In the genomic region with DNA sequence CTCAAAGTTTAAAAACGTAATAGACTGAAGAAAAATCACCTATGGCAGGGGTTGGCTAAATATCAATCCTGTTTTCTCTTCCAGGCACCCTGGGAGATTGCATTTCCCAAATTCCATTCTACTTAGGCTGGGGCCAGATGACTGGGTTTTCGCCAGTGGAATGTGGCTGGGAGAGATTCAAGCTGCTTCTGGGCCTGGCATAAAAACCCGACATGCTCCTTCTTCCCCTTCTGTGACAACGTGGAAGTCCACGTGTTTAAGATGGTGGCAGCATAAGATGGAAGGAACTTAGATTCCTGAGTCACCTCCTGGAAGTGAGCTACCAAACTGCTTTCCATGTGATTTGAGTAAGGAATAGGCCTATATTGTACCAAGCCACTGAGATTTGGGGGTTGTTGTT, we compare ENCODE assay signal across 12 cellular contexts.
DNase-seq lines count a peak whose midpoint lies in the region; ATAC-seq, FAIRE-seq and TF ChIP-seq lines count a peak whose summit lies in the region.
"Had no signal": no experiment of that assay in that cellular context is flagged by ENCODE, and none has a peak within 500 bp of the region (broad histone marks: within the 10 kb centered on the region; RNA-seq: fewer than 3 reads in every experiment).

No MANE protein-coding gene starts in this region.

- H3K4me3 ChIP-seq in skeletal muscle cell (ENCODE audit: low read depth, low read length): no peak overlapping the region

- DNase-seq in H54 (ENCODE audit: insufficient read length, low spot score) (peak; percentile 84), left cardiac atrium (no peak), skeletal muscle cell (ENCODE audit: low read depth) (peak; percentile 35), DMS114 treated with DMSO at 0.1 percent for 48 hours (lab: John Stamatoyannopoulos, UW; ENCODE audit: unreplicated experiment) (no peak), NCI-H345 treated with DMSO at 0.1 percent for 48 hours (lab: John Stamatoyannopoulos, UW; ENCODE audit: unreplicated experiment) (no peak), NCI-H774 (lab: John Stamatoyannopoulos, UW) (no peak)
- DNase-seq: activated CD4-positive, alpha-beta memory T cell treated with anti-CD3 and anti-CD28 coated beads, Interleukin-2, amount 10 ng/mL, durations not matched to agents 7 days and 5 days; aorta; NCI-H1694 treated with DMSO at 0.1 percent for 48 hours; SIG-M5 had no signal

- intact Hi-C loops in left cardiac atrium (cut with DNase I): no loop called here

- FAIRE-seq in H54 (lab: Jason Lieb, UNC): peak; percentile 79

- ATAC-seq in SK-N-SH treated with all-trans-retinoic acid at 6 μM for 48 hours (peak; percentile 67), left cardiac atrium (peak; percentile 58 to 74), HG02798 (IDR thresholded peaks at IDR 0.05; ENCODE audit: poor library complexity, unreplicated experiment) (no peak)

- no peak for TF ChIP-seq POLR2A in H54 (IDR thresholded peaks at IDR 0.05; ENCODE audit: low read depth, low read length)

TF ChIP-seq in SK-N-SH treated with all-trans-retinoic acid at 6 μM for 48 hours, 23 proteins besides CTCF, POLR2A, EP300 and RAD21:
- TF ChIP-seq GLIS3 (CRISPR knock-in tag; IDR thresholded peaks at IDR 0.05) (no peak), OSR1 (CRISPR knock-in tag; IDR thresholded peaks at IDR 0.05) (no peak), ZNF8 (CRISPR knock-in tag; IDR thresholded peaks at IDR 0.05) (no peak), SNAI2 (CRISPR knock-in tag; IDR thresholded peaks at IDR 0.05) (no peak), RARB (CRISPR knock-in tag; IDR thresholded peaks at IDR 0.05) (no peak), ZFP30 (CRISPR knock-in tag; IDR thresholded peaks at IDR 0.05) (no peak), ZC3H10 (CRISPR knock-in tag; IDR thresholded peaks at IDR 0.05) (no peak), BACH2 (CRISPR knock-in tag; IDR thresholded peaks at IDR 0.05; ENCODE audit: borderline replicate concordance) (no peak), CSDC2 (CRISPR knock-in tag; IDR thresholded peaks at IDR 0.05) (peak; percentile 92), ZNF70 (CRISPR knock-in tag; IDR thresholded peaks at IDR 0.05) (no peak), ZFP3 (CRISPR knock-in tag; IDR thresholded peaks at IDR 0.05) (peak; percentile 68; the same call in 1 of the 2 replicates), ESRRG (CRISPR knock-in tag; IDR thresholded peaks at IDR 0.05) (no peak), ISL1 (CRISPR knock-in tag; IDR thresholded peaks at IDR 0.05) (peak; percentile 56; the same call in 1 of the 2 replicates)
- TF ChIP-seq, protein P1, sequence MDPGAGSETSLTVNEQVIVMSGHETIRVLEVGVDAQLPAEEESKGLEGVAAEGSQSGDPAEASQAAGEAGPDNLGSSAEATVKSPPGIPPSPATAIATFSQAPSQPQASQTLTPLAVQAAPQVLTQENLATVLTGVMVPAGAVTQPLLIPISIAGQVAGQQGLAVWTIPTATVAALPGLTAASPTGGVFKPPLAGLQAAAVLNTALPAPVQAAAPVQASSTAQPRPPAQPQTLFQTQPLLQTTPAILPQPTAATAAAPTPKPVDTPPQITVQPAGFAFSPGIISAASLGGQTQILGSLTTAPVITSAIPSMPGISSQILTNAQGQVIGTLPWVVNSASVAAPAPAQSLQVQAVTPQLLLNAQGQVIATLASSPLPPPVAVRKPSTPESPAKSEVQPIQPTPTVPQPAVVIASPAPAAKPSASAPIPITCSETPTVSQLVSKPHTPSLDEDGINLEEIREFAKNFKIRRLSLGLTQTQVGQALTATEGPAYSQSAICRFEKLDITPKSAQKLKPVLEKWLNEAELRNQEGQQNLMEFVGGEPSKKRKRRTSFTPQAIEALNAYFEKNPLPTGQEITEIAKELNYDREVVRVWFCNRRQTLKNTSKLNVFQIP (CRISPR knock-in tag; IDR thresholded peaks at IDR 0.05; ENCODE audit: borderline replicate concordance, low read depth): no peak
- TF ChIP-seq, protein P2, sequence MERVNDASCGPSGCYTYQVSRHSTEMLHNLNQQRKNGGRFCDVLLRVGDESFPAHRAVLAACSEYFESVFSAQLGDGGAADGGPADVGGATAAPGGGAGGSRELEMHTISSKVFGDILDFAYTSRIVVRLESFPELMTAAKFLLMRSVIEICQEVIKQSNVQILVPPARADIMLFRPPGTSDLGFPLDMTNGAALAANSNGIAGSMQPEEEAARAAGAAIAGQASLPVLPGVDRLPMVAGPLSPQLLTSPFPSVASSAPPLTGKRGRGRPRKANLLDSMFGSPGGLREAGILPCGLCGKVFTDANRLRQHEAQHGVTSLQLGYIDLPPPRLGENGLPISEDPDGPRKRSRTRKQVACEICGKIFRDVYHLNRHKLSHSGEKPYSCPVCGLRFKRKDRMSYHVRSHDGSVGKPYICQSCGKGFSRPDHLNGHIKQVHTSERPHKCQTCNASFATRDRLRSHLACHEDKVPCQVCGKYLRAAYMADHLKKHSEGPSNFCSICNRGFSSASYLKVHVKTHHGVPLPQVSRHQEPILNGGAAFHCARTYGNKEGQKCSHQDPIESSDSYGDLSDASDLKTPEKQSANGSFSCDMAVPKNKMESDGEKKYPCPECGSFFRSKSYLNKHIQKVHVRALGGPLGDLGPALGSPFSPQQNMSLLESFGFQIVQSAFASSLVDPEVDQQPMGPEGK (CRISPR knock-in tag; IDR thresholded peaks at IDR 0.05; ENCODE audit: borderline replicate concordance): no peak
TF ChIP-seq in SK-N-SH treated with all-trans-retinoic acid at 6 μM for 48 hours: peak in this region for 3.

Comparison
In these comparisons a context has a peak if more than half of its experiments do, and no peak if none do; other contexts are left out.
1. DNase-seq: peak in H54 (single experiment) and skeletal muscle cell (single experiment); none in left cardiac atrium (single experiment), DMS114 treated with DMSO at 0.1 percent for 48 hours (single experiment), NCI-H345 treated with DMSO at 0.1 percent for 48 hours (single experiment) and NCI-H774 (single experiment).